Comparison of ENCODE assay signal across 1 cellular context in the genomic region with DNA sequence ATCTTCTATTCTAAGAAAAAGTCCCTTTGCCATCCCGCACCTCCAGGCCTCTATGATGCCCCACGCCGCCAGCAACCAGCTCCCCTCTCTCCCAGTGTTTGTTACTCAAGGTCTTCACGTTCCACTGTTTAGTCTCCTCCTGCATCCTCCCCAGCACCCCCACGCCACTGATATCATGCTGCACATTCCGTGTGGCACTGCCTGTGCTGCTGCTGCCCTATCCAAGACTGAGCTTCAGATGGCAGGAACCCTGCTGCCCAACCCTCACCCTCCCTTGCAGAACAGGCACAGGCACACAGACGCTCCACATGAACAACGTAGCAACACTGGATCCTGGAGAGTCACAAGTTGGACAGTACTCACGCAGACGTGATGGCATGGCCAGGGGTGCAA.
TF ChIP-seq lines count a peak whose summit lies in the region.

No MANE protein-coding gene starts in this region.

TF ChIP-seq in HCT116, 20 proteins besides CTCF, POLR2A, EP300 and RAD21 (continued from another document):
- TF ChIP-seq, protein P1, sequence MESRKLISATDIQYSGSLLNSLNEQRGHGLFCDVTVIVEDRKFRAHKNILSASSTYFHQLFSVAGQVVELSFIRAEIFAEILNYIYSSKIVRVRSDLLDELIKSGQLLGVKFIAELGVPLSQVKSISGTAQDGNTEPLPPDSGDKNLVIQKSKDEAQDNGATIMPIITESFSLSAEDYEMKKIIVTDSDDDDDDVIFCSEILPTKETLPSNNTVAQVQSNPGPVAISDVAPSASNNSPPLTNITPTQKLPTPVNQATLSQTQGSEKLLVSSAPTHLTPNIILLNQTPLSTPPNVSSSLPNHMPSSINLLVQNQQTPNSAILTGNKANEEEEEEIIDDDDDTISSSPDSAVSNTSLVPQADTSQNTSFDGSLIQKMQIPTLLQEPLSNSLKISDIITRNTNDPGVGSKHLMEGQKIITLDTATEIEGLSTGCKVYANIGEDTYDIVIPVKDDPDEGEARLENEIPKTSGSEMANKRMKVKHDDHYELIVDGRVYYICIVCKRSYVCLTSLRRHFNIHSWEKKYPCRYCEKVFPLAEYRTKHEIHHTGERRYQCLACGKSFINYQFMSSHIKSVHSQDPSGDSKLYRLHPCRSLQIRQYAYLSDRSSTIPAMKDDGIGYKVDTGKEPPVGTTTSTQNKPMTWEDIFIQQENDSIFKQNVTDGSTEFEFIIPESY (IDR thresholded peaks at IDR 0.05; ENCODE audit: extremely low read depth, insufficient replicate concordance, low read length) = no peak
- TF ChIP-seq FOSL1 (IDR thresholded peaks at IDR 0.05; ENCODE audit: low read depth) (no peak), ELF1 (IDR thresholded peaks at IDR 0.05; ENCODE audit: borderline replicate concordance, low read depth) (no peak), EGR1 (IDR thresholded peaks at IDR 0.05; ENCODE audit: low read depth) (no peak), CBX3 (IDR thresholded peaks at IDR 0.05; ENCODE audit: low read depth) (no peak), ZNF274 (IDR thresholded peaks at IDR 0.05; ENCODE audit: low read depth, low read length) (no peak), SP1 (IDR thresholded peaks at IDR 0.05; ENCODE audit: low read depth) (no peak), YY1 (IDR thresholded peaks at IDR 0.05; ENCODE audit: extremely low read depth, insufficient replicate concordance, low read depth, low read length) (no peak), SIN3A (IDR thresholded peaks at IDR 0.05; ENCODE audit: low read depth) (no peak), ZFX (IDR thresholded peaks at IDR 0.05) (no peak)
- TF ChIP-seq, protein P2, sequence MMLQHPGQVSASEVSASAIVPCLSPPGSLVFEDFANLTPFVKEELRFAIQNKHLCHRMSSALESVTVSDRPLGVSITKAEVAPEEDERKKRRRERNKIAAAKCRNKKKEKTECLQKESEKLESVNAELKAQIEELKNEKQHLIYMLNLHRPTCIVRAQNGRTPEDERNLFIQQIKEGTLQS (IDR thresholded peaks at IDR 0.05) = no peak
